7 cellular contexts compared by ENCODE assay signal in genomic region chr16:28212532-28212873, GRCh38. TPM values are rescaled to one million over a fixed set of nuclear protein-coding genes. Genes with fewer than 3 reads are reported as not detected.
DNase-seq lines count a peak whose midpoint lies in the region; ATAC-seq and TF ChIP-seq lines count a peak whose summit lies in the region.

No MANE protein-coding gene starts in this region.

- H3K4me1 ChIP-seq in HAP-1 (peaks cover 21% of the 10 kb centered on the region), smooth muscle cell (ENCODE audit: low read depth) (peaks cover 9% of the 10 kb centered on the region)

- in situ Hi-C loops in HAP-1 (cut with MboI; ENCODE audit: low sequenced_read_pairs) = loop anchor here (5.0 to 25.0 kb wide), 2 partner anchors 45 to 250 kb away; no protein-coding TSS in a partner anchor

- H3K4me2 ChIP-seq in SU-DHL-6 (ENCODE audit: low read depth, low read length, poor library complexity, severe bottlenecking) (peak overlapping the region; percentile 55), smooth muscle cell (peak overlapping the region; percentile 88)

- peak overlapping the region; percentile 96 for H2AFZ ChIP-seq in SU-DHL-6 (ENCODE audit: low read depth, low read length, severe bottlenecking)
- peak overlapping the region; percentile 89 for H2AFZ ChIP-seq in smooth muscle cell (ENCODE audit: low read depth)

- 59% methylated on average over 4 of the region's 4 CpGs for whole genome bisulfite sequencing in smooth muscle cell (ENCODE audit: low lambda C conversion rate)

- TF ChIP-seq CTCF in SU-DHL-6 (IDR thresholded peaks at IDR 0.05; ENCODE audit: insufficient read depth, low read length, poor library complexity, severe bottlenecking) = no peak
- no peak for TF ChIP-seq CTCF in fibroblast of villous mesenchyme (IDR thresholded peaks at IDR 0.05; ENCODE audit: insufficient read depth, low read depth, low read length)
- TF ChIP-seq CTCF in smooth muscle cell (IDR thresholded peaks at IDR 0.05; ENCODE audit: borderline replicate concordance, insufficient read depth, poor library complexity, severe bottlenecking) = no peak

- DNase-seq in HAP-1 (ENCODE audit: low spot score in 2 of 2) (peak in 1 of 2 experiments; percentile 27), fibroblast of villous mesenchyme (ENCODE audit: low read depth) (peak; percentile 52), smooth muscle cell (lab: John Stamatoyannopoulos, UW; ENCODE audit: unreplicated experiment) (no peak)

- H3K79me2 ChIP-seq in SU-DHL-6 (ENCODE audit: insufficient read depth, low read length) (peaks cover 40% of the 10 kb centered on the region), smooth muscle cell (ENCODE audit: low read depth) (peaks cover 41% of the 10 kb centered on the region)

- peak overlapping the region; percentile 20 for H3K4me3 ChIP-seq in HAP-1
- H3K4me3 ChIP-seq in SU-DHL-6 (ENCODE audit: insufficient read depth, low read length, poor library complexity, severe bottlenecking) = peak overlapping the region; percentile 45
- peak overlapping the region; percentile 86 for H3K4me3 ChIP-seq in fibroblast of villous mesenchyme (ENCODE audit: low read depth, low read length)
- peak overlapping the region; percentile 74 for H3K4me3 ChIP-seq in smooth muscle cell

- H3F3A ChIP-seq in SU-DHL-6 (ENCODE audit: insufficient read depth) = no peaks in the 10 kb centered on the region
- H3F3A ChIP-seq in smooth muscle cell (ENCODE audit: low read depth) = peaks cover 12% of the 10 kb centered on the region

- H3K27ac ChIP-seq in SU-DHL-6 (ENCODE audit: low read depth, low read length) (peak overlapping the region; percentile 9; the same call in 1 of the 2 replicates), smooth muscle cell (ENCODE audit: low read depth) (peak overlapping the region; percentile 53)

- H3K9ac ChIP-seq in SU-DHL-6 (ENCODE audit: low read length) (peak overlapping the region; percentile 39), smooth muscle cell (ENCODE audit: low read depth) (peak overlapping the region; percentile 22)

- H4K20me1 ChIP-seq in SU-DHL-6 (ENCODE audit: low read depth, low read length) = no peaks in the 10 kb centered on the region
- H4K20me1 ChIP-seq in smooth muscle cell (ENCODE audit: low read depth) = peaks cover 33% of the 10 kb centered on the region

- H3K9me2 ChIP-seq in SU-DHL-6 (replicated peaks; ENCODE audit: insufficient read depth, low read length) = no peaks in the 10 kb centered on the region

- H3K36me3 ChIP-seq in HAP-1 (replicated peaks) (peaks cover 21% of the 10 kb centered on the region), SU-DHL-6 (ENCODE audit: low read length) (peaks cover 1% of the 10 kb centered on the region; the same call in 1 of the 2 replicates), smooth muscle cell (ENCODE audit: low read depth) (no peaks in the 10 kb centered on the region)

- H3K9me3 ChIP-seq in HAP-1 (no peaks in the 10 kb centered on the region), SU-DHL-6 (ENCODE audit: insufficient read depth, low read length) (no peaks in the 10 kb centered on the region), smooth muscle cell (replicated peaks; ENCODE audit: low read depth) (no peaks in the 10 kb centered on the region)

- ATAC-seq in HG03457 (IDR thresholded peaks at IDR 0.05; ENCODE audit: unreplicated experiment) = no peak
- ATAC-seq in HG03432 (IDR thresholded peaks at IDR 0.05; ENCODE audit: unreplicated experiment) = no peak
- ATAC-seq in GM21723 (IDR thresholded peaks at IDR 0.05; ENCODE audit: unreplicated experiment) = no peak

- H3K27me3 ChIP-seq in HAP-1 (ENCODE audit: low read depth) (no peaks in the 10 kb centered on the region), SU-DHL-6 (ENCODE audit: low read length) (no peaks in the 10 kb centered on the region), smooth muscle cell (ENCODE audit: low read depth) (no peaks in the 10 kb centered on the region)

RNA-seq across cellular contexts. Expression of gene XPO6, which starts 0.7 kb away (rescaled TPM):
- total RNA-seq in fibroblast of villous mesenchyme (105 and 111 TPM in 2 replicates), smooth muscle cell (49.8 and 82.1 TPM in 2 replicates)
- polyA plus RNA-seq in smooth muscle cell = 39.2 and 42.1 TPM in 2 replicates

Comparison
In these comparisons a context has a peak if more than half of its experiments do, and no peak if none do; other contexts are left out.
1. H3K4me3 ChIP-seq: peak in every context shown above with its lines; median percentile 86 in fibroblast of villous mesenchyme; 74 in smooth muscle cell; 45 in SU-DHL-6; 20 in HAP-1.